Comparison of ENCODE assay signal across 32 cellular contexts in the genomic region with DNA sequence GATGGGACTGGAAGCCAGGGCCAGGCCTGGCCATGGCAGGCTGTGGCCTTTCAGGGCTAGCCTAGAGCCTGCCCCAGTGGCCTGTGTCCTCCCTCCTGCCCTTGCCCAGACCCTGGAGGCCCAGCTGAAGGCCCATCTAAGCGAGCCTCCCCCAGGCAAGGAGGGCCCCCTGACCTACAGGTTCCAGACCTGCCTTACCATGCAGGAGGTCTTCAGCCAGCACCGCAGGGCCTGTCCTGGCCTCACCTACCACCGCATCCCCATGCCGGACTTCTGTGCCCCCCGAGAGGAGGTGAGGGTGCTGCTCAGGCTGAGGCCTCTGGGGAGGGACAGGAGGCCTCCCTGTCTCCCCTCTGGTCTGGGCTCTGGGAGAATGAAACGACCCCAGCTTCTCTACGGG.
"Had no signal": no experiment of that assay in that cellular context is flagged by ENCODE, and none has a peak within 500 bp of the region (broad histone marks: within the 10 kb centered on the region; RNA-seq: fewer than 3 reads in every experiment).

No MANE protein-coding gene starts in this region.

- DNase-seq: activated CD4-positive, alpha-beta memory T cell treated with anti-CD3 and anti-CD28 coated beads for 36 hours; activated CD4-positive, alpha-beta T cell treated with anti-CD3 and anti-CD28 coated beads for 36 hours; activated CD4-positive, alpha-beta T cell treated with anti-CD3 and anti-CD28 coated beads, Interleukin-2, amount 10 ng/mL, durations not matched to agents 24 days and 14 days; activated CD4-positive, CD25-positive, alpha-beta regulatory T cell; activated CD4-positive, CD25-positive, alpha-beta regulatory T cell treated with anti-CD3 and anti-CD28 coated beads, Interleukin-2, amount 50 U/mL, for 72 hours; activated CD8-positive, alpha-beta memory T cell treated with anti-CD3 and anti-CD28 coated beads, Interleukin-2, amount 10 ng/mL, durations not matched to agents 7 days and 5 days; activated CD8-positive, alpha-beta memory T cell treated with anti-CD3 and anti-CD28 coated beads, Interleukin-2, amount 50 U/mL, for 4 hours; activated CD8-positive, alpha-beta T cell treated with anti-CD3 and anti-CD28 coated beads, Interleukin-2, amount 10 ng/mL, durations not matched to agents 7 days and 5 days; activated effector memory CD4-positive, alpha-beta T cell treated with anti-CD3 and anti-CD28 coated beads, Interleukin-2, amount 50 U/mL, for 16 hours; activated naive CD4-positive, alpha-beta T cell treated with anti-CD3 and anti-CD28 coated beads for 36 hours; activated naive CD8-positive, alpha-beta T cell treated with anti-CD3 and anti-CD28 coated beads for 36 hours; activated naive CD8-positive, alpha-beta T cell treated with anti-CD3 and anti-CD28 coated beads, Interleukin-2, amount 50 U/mL, for 24 hours; activated T-cell treated with anti-CD3 and anti-CD28 coated beads, Interleukin-2, amount 50 U/mL, for 1 hour; activated T-cell treated with anti-CD3 and anti-CD28 coated beads, Interleukin-2, amount 50 U/mL, for 48 hours; adrenal gland; amygdala; aorta; body of pancreas; caudate nucleus; cortex of kidney; dermis blood vessel endothelial cell; effector CD4-positive, alpha-beta T cell; effector memory CD8-positive, alpha-beta T cell; esophagus squamous epithelium; foreskin melanocyte; T-cell; T-helper 2 cell had no signal

- H3K4me3 Mint-ChIP-seq: activated CD4-positive, alpha-beta memory T cell treated with anti-CD3 and anti-CD28 coated beads for 36 hours; activated CD4-positive, alpha-beta T cell treated with anti-CD3 and anti-CD28 coated beads for 36 hours; activated CD4-positive, alpha-beta T cell treated with anti-CD3 and anti-CD28 coated beads, Interleukin-2, amount 10 ng/mL, durations not matched to agents 24 days and 14 days; activated CD8-positive, alpha-beta memory T cell treated with anti-CD3 and anti-CD28 coated beads, Interleukin-2, amount 10 ng/mL, durations not matched to agents 7 days and 5 days; activated CD8-positive, alpha-beta T cell treated with anti-CD3 and anti-CD28 coated beads, Interleukin-2, amount 10 ng/mL, durations not matched to agents 7 days and 5 days; activated naive CD4-positive, alpha-beta T cell treated with anti-CD3 and anti-CD28 coated beads for 36 hours; activated naive CD4-positive, alpha-beta T cell treated with anti-CD3 and anti-CD28 coated beads, Interleukin-2, amount 50 U/mL, for 24 hours; activated naive CD8-positive, alpha-beta T cell treated with anti-CD3 and anti-CD28 coated beads for 36 hours; activated naive CD8-positive, alpha-beta T cell treated with anti-CD3 and anti-CD28 coated beads, Interleukin-2, amount 50 U/mL, for 24 hours; activated T-helper 1 cell treated with anti-CD3 and anti-CD28 coated beads, Interleukin-12 subunit alpha, Interleukin-12 subunit beta, Interleukin-2, Interleukin-4 antibody, amounts not matched to agents 30 ng/mL and 10 ng/mL and 1 ng/mL, durations not matched to agents 14 hours and 24 hours and 36 hours; effector memory CD8-positive, alpha-beta T cell; T-cell had no signal

- H3K36me3 ChIP-seq: adrenal gland had no signal

- H3K9me3 ChIP-seq: adrenal gland, body of pancreas, esophagus squamous epithelium, gastroesophageal sphincter had no signal

- H3K27ac Mint-ChIP-seq: activated CD4-positive, alpha-beta memory T cell treated with anti-CD3 and anti-CD28 coated beads for 36 hours; activated CD4-positive, alpha-beta T cell treated with anti-CD3 and anti-CD28 coated beads for 36 hours; activated CD4-positive, alpha-beta T cell treated with anti-CD3 and anti-CD28 coated beads, Interleukin-2, amount 10 ng/mL, durations not matched to agents 24 days and 14 days; activated CD8-positive, alpha-beta memory T cell treated with anti-CD3 and anti-CD28 coated beads, Interleukin-2, amount 10 ng/mL, durations not matched to agents 7 days and 5 days; activated CD8-positive, alpha-beta T cell treated with anti-CD3 and anti-CD28 coated beads, Interleukin-2, amount 10 ng/mL, durations not matched to agents 7 days and 5 days; activated naive CD4-positive, alpha-beta T cell treated with anti-CD3 and anti-CD28 coated beads for 36 hours; activated naive CD4-positive, alpha-beta T cell treated with anti-CD3 and anti-CD28 coated beads, Interleukin-2, amount 50 U/mL, for 24 hours; activated naive CD8-positive, alpha-beta T cell treated with anti-CD3 and anti-CD28 coated beads for 36 hours; activated T-helper 1 cell treated with anti-CD3 and anti-CD28 coated beads, Interleukin-12 subunit alpha, Interleukin-12 subunit beta, Interleukin-2, Interleukin-4 antibody, amounts not matched to agents 30 ng/mL and 10 ng/mL and 1 ng/mL, durations not matched to agents 14 hours and 24 hours and 36 hours; activated T-helper 2 cell treated with anti-CD3 and anti-CD28 coated beads, Interferon-gamma antibody, Interleukin-2, Interleukin-4, amounts not matched to agents 10 μg/mL and 5 μg/mL and 100 μg/mL, durations not matched to agents 14 hours and 24 hours and 36 hours; effector memory CD8-positive, alpha-beta T cell; T-cell had no signal

- H3K4me1 Mint-ChIP-seq: activated CD4-positive, alpha-beta T cell treated with anti-CD3 and anti-CD28 coated beads for 36 hours; activated CD4-positive, alpha-beta T cell treated with anti-CD3 and anti-CD28 coated beads, Interleukin-2, amount 10 ng/mL, durations not matched to agents 24 days and 14 days; activated CD8-positive, alpha-beta memory T cell treated with anti-CD3 and anti-CD28 coated beads, Interleukin-2, amount 10 ng/mL, durations not matched to agents 7 days and 5 days; activated naive CD4-positive, alpha-beta T cell treated with anti-CD3 and anti-CD28 coated beads, Interleukin-2, amount 50 U/mL, for 24 hours; activated naive CD8-positive, alpha-beta T cell treated with anti-CD3 and anti-CD28 coated beads for 36 hours; activated naive CD8-positive, alpha-beta T cell treated with anti-CD3 and anti-CD28 coated beads, Interleukin-2, amount 50 U/mL, for 24 hours; T-cell had no signal

- ATAC-seq: activated CD4-positive, alpha-beta T cell treated with anti-CD3 and anti-CD28 coated beads for 36 hours; activated CD8-positive, alpha-beta memory T cell treated with anti-CD3 and anti-CD28 coated beads, Interleukin-2, amount 10 ng/mL, durations not matched to agents 7 days and 5 days; activated CD8-positive, alpha-beta T cell treated with anti-CD3 and anti-CD28 coated beads, Interleukin-2, amount 10 ng/mL, durations not matched to agents 7 days and 5 days; activated naive CD8-positive, alpha-beta T cell treated with anti-CD3 and anti-CD28 coated beads, Interleukin-2, amount 50 U/mL, for 24 hours; body of pancreas; effector memory CD8-positive, alpha-beta T cell; gastroesophageal sphincter; T-cell had no signal

- H3K4me3 ChIP-seq: adrenal gland, body of pancreas, esophagus squamous epithelium, gastroesophageal sphincter had no signal

- H3K4me1 ChIP-seq: adrenal gland, body of pancreas, esophagus squamous epithelium had no signal

- H3K27me3 Mint-ChIP-seq: activated CD4-positive, alpha-beta memory T cell treated with anti-CD3 and anti-CD28 coated beads for 36 hours; activated CD4-positive, alpha-beta T cell treated with anti-CD3 and anti-CD28 coated beads for 36 hours; activated naive CD4-positive, alpha-beta T cell treated with anti-CD3 and anti-CD28 coated beads, Interleukin-2, amount 50 U/mL, for 24 hours; activated naive CD8-positive, alpha-beta T cell treated with anti-CD3 and anti-CD28 coated beads for 36 hours; activated naive CD8-positive, alpha-beta T cell treated with anti-CD3 and anti-CD28 coated beads, Interleukin-2, amount 50 U/mL, for 24 hours; T-cell had no signal

- H3K27me3 ChIP-seq: adrenal gland, body of pancreas, esophagus squamous epithelium, gastroesophageal sphincter had no signal

- H3K36me3 Mint-ChIP-seq: activated CD4-positive, alpha-beta memory T cell treated with anti-CD3 and anti-CD28 coated beads for 36 hours; activated CD8-positive, alpha-beta memory T cell treated with anti-CD3 and anti-CD28 coated beads, Interleukin-2, amount 10 ng/mL, durations not matched to agents 7 days and 5 days; activated naive CD4-positive, alpha-beta T cell treated with anti-CD3 and anti-CD28 coated beads, Interleukin-2, amount 50 U/mL, for 24 hours; activated naive CD8-positive, alpha-beta T cell treated with anti-CD3 and anti-CD28 coated beads for 36 hours; T-cell had no signal

- H3K27ac ChIP-seq: adrenal gland, body of pancreas, epithelial cell of prostate, esophagus squamous epithelium, gastroesophageal sphincter had no signal
